ENCODE assay signal across 8 cellular contexts in genomic region chr10:29496341-29497162, GRCh38.
DNase-seq lines count a peak whose midpoint lies in the region; ATAC-seq and TF ChIP-seq lines count a peak whose summit lies in the region.

No MANE protein-coding gene starts in this region.

- DNase-seq in NCI-H2107 treated with DMSO at 0.1 percent for 48 hours (lab: John Stamatoyannopoulos, UW; ENCODE audit: unreplicated experiment) (peak; percentile 25), NCI-H2107 (lab: John Stamatoyannopoulos, UW) (no peak), OCI-LY7 (ENCODE audit: low spot score) (peak; percentile 76), fibroblast of villous mesenchyme (ENCODE audit: low read depth) (peak; percentile 71), neuronal stem cell (ENCODE audit: low spot score) (peak; percentile 67), suprapubic skin (ENCODE audit: low spot score in 2 of 2) (peak; percentile 76 to 86)
- DNase-seq in activated T-helper 1 cell treated with anti-CD3 and anti-CD28 coated beads, Interleukin-12 subunit alpha, Interleukin-12 subunit beta, Interleukin-2, Interleukin-4 antibody, amounts not matched to agents 30 ng/mL and 10 ng/mL and 1 ng/mL, durations not matched to agents 14 hours and 24 hours and 36 hours (ENCODE audit: low spot score), result peak; percentile 34

- H4K91ac ChIP-seq in neuronal stem cell (ENCODE audit: low read depth, low read length, poor library complexity), result no peak overlapping the region

- H3K36me3 ChIP-seq in OCI-LY7 (ENCODE audit: insufficient read depth, low read length), result no peaks in the 10 kb centered on the region
- peaks cover 15 to 40% of the 10 kb centered on the region in 2 donors for H3K36me3 ChIP-seq in neuronal stem cell (replicated peaks in 1 of 2; ENCODE audit: control insufficient read depth in 2 of 2, insufficient read depth in 2 of 2, low read length in 2 of 2)
- peaks cover 59% of the 10 kb centered on the region for H3K36me3 ChIP-seq in suprapubic skin

- H4K8ac ChIP-seq in neuronal stem cell (ENCODE audit: low read depth, low read length), result no peak overlapping the region

- H3K4me3 Mint-ChIP-seq in activated T-helper 1 cell treated with anti-CD3 and anti-CD28 coated beads, Interleukin-12 subunit alpha, Interleukin-12 subunit beta, Interleukin-2, Interleukin-4 antibody, amounts not matched to agents 30 ng/mL and 10 ng/mL and 1 ng/mL, durations not matched to agents 14 hours and 24 hours and 36 hours, result no peak overlapping the region

- TF ChIP-seq POLR2A in suprapubic skin (IDR thresholded peaks at IDR 0.05), result no peak

- no peaks in the 10 kb centered on the region for H3K9me3 Mint-ChIP-seq in activated T-helper 1 cell treated with anti-CD3 and anti-CD28 coated beads, Interleukin-12 subunit alpha, Interleukin-12 subunit beta, Interleukin-2, Interleukin-4 antibody, amounts not matched to agents 30 ng/mL and 10 ng/mL and 1 ng/mL, durations not matched to agents 14 hours and 24 hours and 36 hours

- H3K27ac ChIP-seq in OCI-LY7 (ENCODE audit: low read depth, low read length, poor library complexity, severe bottlenecking), result no peak overlapping the region
- no peak overlapping the region for H3K27ac ChIP-seq in neuronal stem cell (replicated peaks; ENCODE audit: low read length)
- H3K27ac ChIP-seq in suprapubic skin, result no peak overlapping the region

- H3K79me2 ChIP-seq in OCI-LY7 (ENCODE audit: insufficient read depth, low read depth, low read length), result no peaks in the 10 kb centered on the region

- H2AK5ac ChIP-seq in neuronal stem cell (ENCODE audit: low read depth, low read length), result no peak overlapping the region

- no peak overlapping the region for H2BK15ac ChIP-seq in neuronal stem cell (ENCODE audit: low read length)

- H3K27me3 ChIP-seq in neuronal stem cell (ENCODE audit: control insufficient read depth in 3 of 3, insufficient read depth in 3 of 3, low read depth in 1 of 3, low read length in 3 of 3) (no peaks in the 10 kb centered on the region), suprapubic skin (no peaks in the 10 kb centered on the region)

- H3K4me1 ChIP-seq in OCI-LY7 (ENCODE audit: insufficient read depth, low read length, poor library complexity, severe bottlenecking), result no peaks in the 10 kb centered on the region
- peaks cover 0 to 1% of the 10 kb centered on the region in 2 donors for H3K4me1 ChIP-seq in neuronal stem cell (ENCODE audit: control insufficient read depth in 2 of 2, insufficient read depth in 1 of 2, low read depth in 1 of 2, low read length in 2 of 2)
- no peaks in the 10 kb centered on the region for H3K4me1 ChIP-seq in suprapubic skin

- no peak overlapping the region for H3K18ac ChIP-seq in neuronal stem cell (ENCODE audit: low read length)

- POLR2A ChIA-PET in OCI-LY7 (lab: Charles Lee), result interaction anchor here (0.5 to 1.1 kb wide), 4 partner anchors 13 to 1930 kb away, joined by 3 read pairs; no protein-coding TSS in a partner anchor

- peaks cover 4% of the 10 kb centered on the region for H3K79me1 ChIP-seq in neuronal stem cell (ENCODE audit: low read depth, low read length)

- TF ChIP-seq EP300 in suprapubic skin (IDR thresholded peaks at IDR 0.05), result no peak

- H2AFZ ChIP-seq in OCI-LY7 (ENCODE audit: low read length), result no peak overlapping the region
- H2AFZ ChIP-seq in neuronal stem cell (ENCODE audit: low read length), result no peak overlapping the region

- H3K23ac ChIP-seq in neuronal stem cell (ENCODE audit: low read depth, low read length, poor library complexity), result no peak overlapping the region

- no peak overlapping the region for H3K14ac ChIP-seq in neuronal stem cell (ENCODE audit: low read length)

- H2BK12ac ChIP-seq in neuronal stem cell (ENCODE audit: low read length), result no peak overlapping the region

- H3K4me1 Mint-ChIP-seq in activated T-helper 1 cell treated with anti-CD3 and anti-CD28 coated beads, Interleukin-12 subunit alpha, Interleukin-12 subunit beta, Interleukin-2, Interleukin-4 antibody, amounts not matched to agents 30 ng/mL and 10 ng/mL and 1 ng/mL, durations not matched to agents 14 hours and 24 hours and 36 hours (ENCODE audit: low read depth), result no peaks in the 10 kb centered on the region

- H3K9me3 ChIP-seq in OCI-LY7 (ENCODE audit: low read length) (no peaks in the 10 kb centered on the region), neuronal stem cell (replicated peaks in 1 of 2; ENCODE audit: control insufficient read depth in 2 of 2, insufficient read depth in 1 of 2, low read depth in 1 of 2, low read length in 2 of 2) (no peaks in the 10 kb centered on the region), suprapubic skin (no peaks in the 10 kb centered on the region)

- no peak overlapping the region for H2BK120ac ChIP-seq in neuronal stem cell (ENCODE audit: low read depth, low read length)

- H3K9ac ChIP-seq in neuronal stem cell (ENCODE audit: low read depth, low read length, poor library complexity), result no peak overlapping the region

- CTCF ChIA-PET in OCI-LY7 (lab: Charles Lee; ENCODE audit: unreplicated experiment), result interaction anchor here (0.7 to 1.2 kb wide), 3 partner anchors 18 to 51 kb away, joined by 3 to 5 read pairs (median 3); no protein-coding TSS in a partner anchor

- no peak overlapping the region for H3K4ac ChIP-seq in neuronal stem cell (ENCODE audit: low read length)

- no peak overlapping the region for H3K27ac Mint-ChIP-seq in activated T-helper 1 cell treated with anti-CD3 and anti-CD28 coated beads, Interleukin-12 subunit alpha, Interleukin-12 subunit beta, Interleukin-2, Interleukin-4 antibody, amounts not matched to agents 30 ng/mL and 10 ng/mL and 1 ng/mL, durations not matched to agents 14 hours and 24 hours and 36 hours

- BruUV-seq in OCI-LY7 (replicated peaks; lab: Mats Ljungman, UMichigan), result no TSS peak

- no CpG with 5 or more reads among the region's 14 CpGs for WGBS in neuronal stem cell (ENCODE audit: extremely low coverage in 2 of 2, insufficient read length in 2 of 2, insufficient replicate concordance in 1 of 2), 2 donors
- WGBS in suprapubic skin, result 35% methylated on average over 14 of the region's 14 CpGs

- H4K20me1 ChIP-seq in OCI-LY7 (ENCODE audit: insufficient read depth, low read length), result no peaks in the 10 kb centered on the region

- ATAC-seq in HG03039 (IDR thresholded peaks at IDR 0.05; ENCODE audit: unreplicated experiment), result peak; percentile 54

- H3K36me3 Mint-ChIP-seq in activated T-helper 1 cell treated with anti-CD3 and anti-CD28 coated beads, Interleukin-12 subunit alpha, Interleukin-12 subunit beta, Interleukin-2, Interleukin-4 antibody, amounts not matched to agents 30 ng/mL and 10 ng/mL and 1 ng/mL, durations not matched to agents 14 hours and 24 hours and 36 hours (ENCODE audit: low read depth), result peaks cover under 1% of the 10 kb centered on the region

- no peak overlapping the region for H3K4me3 ChIP-seq in OCI-LY7 (ENCODE audit: low read depth, low read length, poor library complexity, severe bottlenecking)
- no peak overlapping the region for H3K4me3 ChIP-seq in fibroblast of villous mesenchyme (ENCODE audit: low read depth, low read length)
- no peak overlapping the region for H3K4me3 ChIP-seq in neuronal stem cell (ENCODE audit: low read length in 2 of 2)
- H3K4me3 ChIP-seq in suprapubic skin, result no peak overlapping the region

- intact Hi-C loops in OCI-LY7 (cut with micrococcal nuclease; ENCODE audit: unreplicated experiment), result loop anchor here (1.0 to 5.0 kb wide), 3 partner anchors 26 to 109 kb away; no protein-coding TSS in a partner anchor
- intact Hi-C loops in activated T-helper 1 cell treated with anti-CD3 and anti-CD28 coated beads, Interleukin-12 subunit alpha, Interleukin-12 subunit beta, Interleukin-2, Interleukin-4 antibody, amounts not matched to agents 30 ng/mL and 10 ng/mL and 1 ng/mL, durations not matched to agents 14 hours and 24 hours and 36 hours (cut with micrococcal nuclease), result loop anchor here (1.0 kb wide), 4 partner anchors 26 to 119 kb away; no protein-coding TSS in a partner anchor

- no peak overlapping the region for H2BK5ac ChIP-seq in neuronal stem cell (ENCODE audit: low read length)

- H3K27me3 Mint-ChIP-seq in activated T-helper 1 cell treated with anti-CD3 and anti-CD28 coated beads, Interleukin-12 subunit alpha, Interleukin-12 subunit beta, Interleukin-2, Interleukin-4 antibody, amounts not matched to agents 30 ng/mL and 10 ng/mL and 1 ng/mL, durations not matched to agents 14 hours and 24 hours and 36 hours (ENCODE audit: insufficient read depth), result no peaks in the 10 kb centered on the region

- H3K9me2 ChIP-seq in OCI-LY7 (ENCODE audit: insufficient read depth, low read length), result no peaks in the 10 kb centered on the region

- 0 out of 2 replicates have a peak overlapping the region, but pooled peaks have one; percentile 15 for H3K4me2 ChIP-seq in OCI-LY7 (ENCODE audit: low read length)
- H3K4me2 ChIP-seq in neuronal stem cell (ENCODE audit: insufficient read depth, low read length, poor library complexity, severe bottlenecking), result no peak overlapping the region

- TF ChIP-seq CTCF in OCI-LY7 (conservative IDR thresholded peaks at IDR 0.05; ENCODE audit: low read length) (peak; percentile 98), fibroblast of villous mesenchyme (IDR thresholded peaks at IDR 0.05; ENCODE audit: insufficient read depth, low read depth, low read length) (peak; percentile 97), suprapubic skin (IDR thresholded peaks at IDR 0.05) (peak; percentile 88 to 94)
